Comparison of ENCODE assay signal across 1 cellular context in genomic region chr2:177422271-177422670, GRCh38.
TF ChIP-seq lines count a peak whose summit lies in the region.

No MANE protein-coding gene starts in this region.

TF ChIP-seq in HepG2, 621 proteins besides CTCF, POLR2A, EP300 and RAD21:
- no peak for TF ChIP-seq ZFP90 (CRISPR knock-in tag; IDR thresholded peaks at IDR 0.05; ENCODE audit: borderline replicate concordance)
- TF ChIP-seq, protein P1, sequence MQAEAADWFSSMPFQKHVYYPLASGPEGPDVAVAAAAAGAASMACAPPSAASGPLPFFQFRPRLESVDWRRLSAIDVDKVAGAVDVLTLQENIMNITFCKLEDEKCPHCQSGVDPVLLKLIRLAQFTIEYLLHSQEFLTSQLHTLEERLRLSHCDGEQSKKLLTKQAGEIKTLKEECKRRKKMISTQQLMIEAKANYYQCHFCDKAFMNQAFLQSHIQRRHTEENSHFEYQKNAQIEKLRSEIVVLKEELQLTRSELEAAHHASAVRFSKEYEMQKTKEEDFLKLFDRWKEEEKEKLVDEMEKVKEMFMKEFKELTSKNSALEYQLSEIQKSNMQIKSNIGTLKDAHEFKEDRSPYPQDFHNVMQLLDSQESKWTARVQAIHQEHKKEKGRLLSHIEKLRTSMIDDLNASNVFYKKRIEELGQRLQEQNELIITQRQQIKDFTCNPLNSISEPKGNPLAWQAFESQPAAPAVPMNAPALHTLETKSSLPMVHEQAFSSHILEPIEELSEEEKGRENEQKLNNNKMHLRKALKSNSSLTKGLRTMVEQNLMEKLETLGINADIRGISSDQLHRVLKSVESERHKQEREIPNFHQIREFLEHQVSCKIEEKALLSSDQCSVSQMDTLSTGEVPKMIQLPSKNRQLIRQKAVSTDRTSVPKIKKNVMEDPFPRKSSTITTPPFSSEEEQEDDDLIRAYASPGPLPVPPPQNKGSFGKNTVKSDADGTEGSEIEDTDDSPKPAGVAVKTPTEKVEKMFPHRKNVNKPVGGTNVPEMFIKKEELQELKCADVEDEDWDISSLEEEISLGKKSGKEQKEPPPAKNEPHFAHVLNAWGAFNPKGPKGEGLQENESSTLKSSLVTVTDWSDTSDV (CRISPR knock-in tag; IDR thresholded peaks at IDR 0.05): no peak
- TF ChIP-seq HMGA1 (CRISPR knock-in tag; conservative IDR thresholded peaks at IDR 0.05): no peak
- TF ChIP-seq HNF4A (CRISPR knock-in tag; IDR thresholded peaks at IDR 0.05): peak; percentile 30; the same call in 1 of the 2 replicates
- TF ChIP-seq, protein P2, sequence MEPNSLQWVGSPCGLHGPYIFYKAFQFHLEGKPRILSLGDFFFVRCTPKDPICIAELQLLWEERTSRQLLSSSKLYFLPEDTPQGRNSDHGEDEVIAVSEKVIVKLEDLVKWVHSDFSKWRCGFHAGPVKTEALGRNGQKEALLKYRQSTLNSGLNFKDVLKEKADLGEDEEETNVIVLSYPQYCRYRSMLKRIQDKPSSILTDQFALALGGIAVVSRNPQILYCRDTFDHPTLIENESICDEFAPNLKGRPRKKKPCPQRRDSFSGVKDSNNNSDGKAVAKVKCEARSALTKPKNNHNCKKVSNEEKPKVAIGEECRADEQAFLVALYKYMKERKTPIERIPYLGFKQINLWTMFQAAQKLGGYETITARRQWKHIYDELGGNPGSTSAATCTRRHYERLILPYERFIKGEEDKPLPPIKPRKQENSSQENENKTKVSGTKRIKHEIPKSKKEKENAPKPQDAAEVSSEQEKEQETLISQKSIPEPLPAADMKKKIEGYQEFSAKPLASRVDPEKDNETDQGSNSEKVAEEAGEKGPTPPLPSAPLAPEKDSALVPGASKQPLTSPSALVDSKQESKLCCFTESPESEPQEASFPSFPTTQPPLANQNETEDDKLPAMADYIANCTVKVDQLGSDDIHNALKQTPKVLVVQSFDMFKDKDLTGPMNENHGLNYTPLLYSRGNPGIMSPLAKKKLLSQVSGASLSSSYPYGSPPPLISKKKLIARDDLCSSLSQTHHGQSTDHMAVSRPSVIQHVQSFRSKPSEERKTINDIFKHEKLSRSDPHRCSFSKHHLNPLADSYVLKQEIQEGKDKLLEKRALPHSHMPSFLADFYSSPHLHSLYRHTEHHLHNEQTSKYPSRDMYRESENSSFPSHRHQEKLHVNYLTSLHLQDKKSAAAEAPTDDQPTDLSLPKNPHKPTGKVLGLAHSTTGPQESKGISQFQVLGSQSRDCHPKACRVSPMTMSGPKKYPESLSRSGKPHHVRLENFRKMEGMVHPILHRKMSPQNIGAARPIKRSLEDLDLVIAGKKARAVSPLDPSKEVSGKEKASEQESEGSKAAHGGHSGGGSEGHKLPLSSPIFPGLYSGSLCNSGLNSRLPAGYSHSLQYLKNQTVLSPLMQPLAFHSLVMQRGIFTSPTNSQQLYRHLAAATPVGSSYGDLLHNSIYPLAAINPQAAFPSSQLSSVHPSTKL (CRISPR knock-in tag; IDR thresholded peaks at IDR 0.05): 0 out of 2 replicates have a peak, but pooled peaks have one; percentile 7
- no peak for TF ChIP-seq NR2F1 (CRISPR knock-in tag; IDR thresholded peaks at IDR 0.05)
- TF ChIP-seq ISX (CRISPR knock-in tag; conservative IDR thresholded peaks at IDR 0.05): no peak
- TF ChIP-seq TEAD3 (CRISPR knock-in tag; optimal IDR thresholded peaks at IDR 0.05; ENCODE audit: borderline replicate concordance): peak; percentile 42
TF ChIP-seq in HepG2: peak in this region for 3.
